ENCODE assay signal across 28 cellular contexts in the genomic region with DNA sequence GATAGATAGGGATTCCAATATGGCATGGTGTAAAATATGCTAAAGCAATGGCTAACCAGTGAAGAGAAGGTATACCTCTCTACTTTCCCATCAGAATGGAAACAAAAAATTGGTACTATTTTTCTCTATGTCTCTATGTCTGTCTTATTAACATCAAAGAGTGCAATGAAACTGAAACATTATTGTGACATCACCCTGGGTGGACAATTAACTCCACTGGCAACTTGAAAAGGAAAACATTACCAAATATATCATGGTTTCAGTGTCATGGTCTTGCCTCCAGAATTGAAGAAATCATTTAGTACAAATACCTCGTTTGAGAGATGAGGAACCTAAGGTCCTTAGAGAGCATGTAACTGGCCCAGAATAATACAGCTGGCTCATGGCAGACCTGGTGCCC.
A peak's percentile ranks its signal among the peaks of the same experiment; 100 is the strongest.
DNase-seq lines count a peak whose midpoint lies in the region; ATAC-seq and TF ChIP-seq lines count a peak whose summit lies in the region.
"Had no signal": no experiment of that assay in that cellular context is flagged by ENCODE, and none has a peak within 500 bp of the region (broad histone marks: within the 10 kb centered on the region; RNA-seq: fewer than 3 reads in every experiment).

No MANE protein-coding gene starts in this region.

- H3K14ac ChIP-seq in H9 (ENCODE audit: insufficient read depth, low read length) = no peak overlapping the region

- no peak overlapping the region for H4K5ac ChIP-seq in H9 (ENCODE audit: insufficient read length, low read depth, low read length)

- H3K23ac ChIP-seq in H9 (ENCODE audit: insufficient read length, low read depth, low read length) = no peak overlapping the region

- H3K4me3 Mint-ChIP-seq in mesothelial cell of epicardium = no peak overlapping the region
- no peak overlapping the region for H3K4me3 Mint-ChIP-seq in progenitor cell of endocrine pancreas (ENCODE audit: low read depth)
- no peak overlapping the region for H3K4me3 Mint-ChIP-seq in H9
- H3K4me3 Mint-ChIP-seq: activated CD4-positive, alpha-beta memory T cell treated with anti-CD3 and anti-CD28 coated beads, Interleukin-2, amount 10 ng/mL, durations not matched to agents 7 days and 5 days; activated naive CD8-positive, alpha-beta T cell; GM23338; IgD-negative memory B cell; natural killer cell; stimulated activated naive CD8-positive, alpha-beta T cell treated with anti-CD3 and anti-CD28 coated beads, Interleukin-15, Interleukin-2, amounts not matched to agents 100 ng/mL and 50 ng/mL, for 24 hours had no signal

- no peaks in the 10 kb centered on the region for H3K36me3 ChIP-seq in MM.1S (replicated peaks; ENCODE audit: insufficient read depth, low read length)
- H3K36me3 ChIP-seq: BLaER1 treated with 17β-estradiol and CSF1 and Interleukin-3, amounts not matched to agents 10 nM and 100 nM; uterus had no signal

- H4K8ac ChIP-seq in H9 (replicated peaks; ENCODE audit: insufficient read length, low read depth, low read length) = no peak overlapping the region

- ATAC-seq in GM18909 (IDR thresholded peaks at IDR 0.05; ENCODE audit: poor library complexity, unreplicated experiment) (peak; percentile 48), HG02970 (IDR thresholded peaks at IDR 0.05; ENCODE audit: low FRiP score, unreplicated experiment) (peak; percentile 53)
- ATAC-seq: activated CD4-positive, CD25-positive, alpha-beta regulatory T cell treated with anti-CD3 and anti-CD28 coated beads, Interleukin-2, amount 50 U/mL, for 24 hours; GM23338; natural killer cell had no signal

- peaks cover 2% of the 10 kb centered on the region for H3K27me3 Mint-ChIP-seq in mesothelial cell of epicardium (ENCODE audit: low read depth)
- H3K27me3 Mint-ChIP-seq in progenitor cell of endocrine pancreas = no peaks in the 10 kb centered on the region
- no peaks in the 10 kb centered on the region; the same call in 1 of the 2 replicates for H3K27me3 Mint-ChIP-seq in H9 (ENCODE audit: low read depth)
- H3K27me3 Mint-ChIP-seq: activated CD4-positive, alpha-beta memory T cell treated with anti-CD3 and anti-CD28 coated beads, Interleukin-2, amount 10 ng/mL, durations not matched to agents 7 days and 5 days; activated naive CD8-positive, alpha-beta T cell; IgD-negative memory B cell; stimulated activated naive CD8-positive, alpha-beta T cell treated with anti-CD3 and anti-CD28 coated beads, Interleukin-15, Interleukin-2, amounts not matched to agents 100 ng/mL and 50 ng/mL, for 24 hours had no signal

- no peaks in the 10 kb centered on the region for H3K23me2 ChIP-seq in H9 (ENCODE audit: insufficient read length, low read depth, low read length, poor library complexity, severe bottlenecking)

- no peak overlapping the region for H3K4ac ChIP-seq in H9 (ENCODE audit: low read depth, low read length)

- DNase-seq in MM.1S (peak; percentile 78), mesothelial cell of epicardium (ENCODE audit: low spot score in 2 of 2, unreplicated experiment in 2 of 2) (no peak), progenitor cell of endocrine pancreas (ENCODE audit: low spot score, unreplicated experiment) (no peak), H9 (no peak), GM10266 (ENCODE audit: extremely low spot score) (no peak), DMS 273 (lab: John Stamatoyannopoulos, UW; ENCODE audit: unreplicated experiment) (no peak)
- DNase-seq: activated CD4-positive, alpha-beta memory T cell treated with anti-CD3 and anti-CD28 coated beads, Interleukin-2, amount 10 ng/mL, durations not matched to agents 7 days and 5 days; aorta; Caco-2; DMS79 treated with DMSO at 0.1 percent for 48 hours; effector CD8-positive, alpha-beta T cell; islet precursor cell; natural killer cell; NCI-H1105; NCI-H187 treated with DMSO at 0.1 percent for 48 hours; NCI-H526 treated with DMSO at 0.1 percent for 48 hours; uterus had no signal

- peaks cover 4% of the 10 kb centered on the region for H3K9me3 Mint-ChIP-seq in mesothelial cell of epicardium
- H3K9me3 Mint-ChIP-seq in progenitor cell of endocrine pancreas (ENCODE audit: low read depth) = no peaks in the 10 kb centered on the region
- no peaks in the 10 kb centered on the region for H3K9me3 Mint-ChIP-seq in H9
- H3K9me3 Mint-ChIP-seq: activated CD4-positive, alpha-beta memory T cell treated with anti-CD3 and anti-CD28 coated beads, Interleukin-2, amount 10 ng/mL, durations not matched to agents 7 days and 5 days; activated T-helper 2 cell treated with anti-CD3 and anti-CD28 coated beads, Interferon-gamma antibody, Interleukin-2, Interleukin-4, amounts not matched to agents 10 μg/mL and 5 μg/mL and 100 μg/mL, durations not matched to agents 14 hours and 24 hours and 36 hours; GM23338 had no signal

- no peaks in the 10 kb centered on the region for H3K27me3 ChIP-seq in MM.1S (replicated peaks; ENCODE audit: insufficient read depth, low read length)
- no peaks in the 10 kb centered on the region for H3K27me3 ChIP-seq in H9 (ENCODE audit: insufficient read depth, low read length)
- H3K27me3 ChIP-seq: BLaER1 treated with 17β-estradiol and CSF1 and Interleukin-3, amounts not matched to agents 10 nM and 100 nM; uterus had no signal

- no peak overlapping the region for H2BK120ac ChIP-seq in H9 (ENCODE audit: low read depth, low read length, poor library complexity, severe bottlenecking)

- H3K4me1 Mint-ChIP-seq in mesothelial cell of epicardium (peaks cover 15% of the 10 kb centered on the region), progenitor cell of endocrine pancreas (ENCODE audit: low read depth) (peaks cover 3% of the 10 kb centered on the region), H9 (no peaks in the 10 kb centered on the region)
- H3K4me1 Mint-ChIP-seq: activated CD4-positive, alpha-beta memory T cell treated with anti-CD3 and anti-CD28 coated beads, Interleukin-2, amount 10 ng/mL, durations not matched to agents 7 days and 5 days; GM23338; IgD-negative memory B cell; natural killer cell had no signal

- H3K9me3 ChIP-seq in MM.1S (replicated peaks; ENCODE audit: insufficient read depth, low read length) (no peaks in the 10 kb centered on the region), H9 (ENCODE audit: control insufficient read depth, low read depth, low read length) (no peaks in the 10 kb centered on the region)
- H3K9me3 ChIP-seq: Caco-2, uterus had no signal

- H3K9me2 ChIP-seq in MM.1S (replicated peaks; ENCODE audit: insufficient read depth, low read length) = no peaks in the 10 kb centered on the region

- H4K91ac ChIP-seq in H9 (ENCODE audit: insufficient read length, low read depth, low read length) = no peak overlapping the region

- no peak overlapping the region for H2BK15ac ChIP-seq in H9 (ENCODE audit: low read depth, low read length)

- no peak overlapping the region for H2BK5ac ChIP-seq in H9 (ENCODE audit: insufficient read length, low read length)

- no peak overlapping the region for H3K4me3 ChIP-seq in MM.1S (ENCODE audit: low read length)
- H3K4me3 ChIP-seq: BLaER1 treated with 17β-estradiol and CSF1 and Interleukin-3, amounts not matched to agents 10 nM and 100 nM; GM23338; uterus had no signal

- no CpG with 5 or more reads among the region's 1 CpG for WGBS in H9 (ENCODE audit: extremely low coverage, insufficient read length, low lambda C conversion rate)

- H3F3A ChIP-seq in MM.1S (ENCODE audit: insufficient read depth, low read length) = peaks cover 13% of the 10 kb centered on the region; the same call in 1 of the 2 replicates

- no peak overlapping the region for H2BK20ac ChIP-seq in H9 (ENCODE audit: low read depth, low read length, poor library complexity, severe bottlenecking)

- H4K20me1 ChIP-seq in MM.1S (ENCODE audit: insufficient read depth, low read length) = no peaks in the 10 kb centered on the region
- no peaks in the 10 kb centered on the region for H4K20me1 ChIP-seq in H9 (ENCODE audit: control insufficient read depth, insufficient read depth, insufficient read length)
- H4K20me1 ChIP-seq: BLaER1 treated with 17β-estradiol and CSF1 and Interleukin-3, amounts not matched to agents 10 nM and 100 nM had no signal

- H2AFZ ChIP-seq in MM.1S (ENCODE audit: low read length) (no peak overlapping the region), H9 (ENCODE audit: low read length) (no peak overlapping the region)
- H2AFZ ChIP-seq: GM23338 had no signal

- H3K4me1 ChIP-seq in MM.1S (ENCODE audit: low read length) (peaks cover 27% of the 10 kb centered on the region), H9 (ENCODE audit: insufficient read depth, low read length) (no peaks in the 10 kb centered on the region)
- H3K4me1 ChIP-seq: Caco-2, uterus had no signal

- H3K79me2 ChIP-seq in MM.1S (ENCODE audit: low read length) (no peaks in the 10 kb centered on the region), H9 (ENCODE audit: insufficient read depth, low read length) (no peaks in the 10 kb centered on the region)

- no peak overlapping the region for H2BK12ac ChIP-seq in H9 (ENCODE audit: insufficient read length, low read depth, low read length)

- TF ChIP-seq CTCF in MM.1S (IDR thresholded peaks at IDR 0.05; ENCODE audit: low read length) = no peak
- TF ChIP-seq CTCF in mesothelial cell of epicardium (IDR thresholded peaks at IDR 0.05; ENCODE audit: unreplicated experiment) = no peak
- TF ChIP-seq CTCF in progenitor cell of endocrine pancreas (IDR thresholded peaks at IDR 0.05; ENCODE audit: unreplicated experiment) = no peak
- no peak for TF ChIP-seq CTCF in H9 (conservative IDR thresholded peaks at IDR 0.05)
- TF ChIP-seq CTCF in GM10266 (IDR thresholded peaks at IDR 0.05; ENCODE audit: control insufficient read depth, insufficient read depth, low read depth, missing control alignments) = no peak

- no peaks in the 10 kb centered on the region for H3K79me1 ChIP-seq in H9 (ENCODE audit: insufficient read depth, low read depth, low read length, poor library complexity, severe bottlenecking)

- H3K56ac ChIP-seq in H9 (ENCODE audit: insufficient read length, low read depth, low read length) = no peak overlapping the region

- H3K18ac ChIP-seq in H9 (ENCODE audit: insufficient read length, low read depth, low read length) = no peak overlapping the region

- no peak overlapping the region for H3K9ac ChIP-seq in MM.1S (ENCODE audit: low read length)
- no peak overlapping the region for H3K9ac ChIP-seq in H9 (ENCODE audit: extremely low read depth, insufficient read length, low read length)
- H3K9ac ChIP-seq: BLaER1 treated with 17β-estradiol and CSF1 and Interleukin-3, amounts not matched to agents 10 nM and 100 nM had no signal

- no peaks in the 10 kb centered on the region for H3K36me3 Mint-ChIP-seq in mesothelial cell of epicardium
- no peaks in the 10 kb centered on the region for H3K36me3 Mint-ChIP-seq in progenitor cell of endocrine pancreas (ENCODE audit: insufficient read depth)
- no peaks in the 10 kb centered on the region for H3K36me3 Mint-ChIP-seq in H9 (ENCODE audit: insufficient read depth in 1 of 3, low read depth in 3 of 3)
- H3K36me3 Mint-ChIP-seq: activated naive CD8-positive, alpha-beta T cell; IgD-negative memory B cell; natural killer cell had no signal

- H2AK5ac ChIP-seq in H9 (ENCODE audit: insufficient read length, low read length) = no peak overlapping the region

- H3T11ph ChIP-seq in H9 (ENCODE audit: low read length) = no peak overlapping the region

- H3K27ac ChIP-seq in MM.1S (ENCODE audit: low read length) (peak overlapping the region; percentile 24; the same call in 1 of the 2 replicates), H9 (ENCODE audit: insufficient read length, low read depth, low read length) (no peak overlapping the region)
- H3K27ac ChIP-seq: epithelial cell of prostate, RWPE1, uterus had no signal

- peak overlapping the region; percentile 7 for H3K27ac Mint-ChIP-seq in mesothelial cell of epicardium
- no peak overlapping the region for H3K27ac Mint-ChIP-seq in progenitor cell of endocrine pancreas
- no peak overlapping the region for H3K27ac Mint-ChIP-seq in H9
- H3K27ac Mint-ChIP-seq: activated CD4-positive, alpha-beta memory T cell treated with anti-CD3 and anti-CD28 coated beads, Interleukin-2, amount 10 ng/mL, durations not matched to agents 7 days and 5 days; activated naive CD8-positive, alpha-beta T cell; activated T-helper 2 cell treated with anti-CD3 and anti-CD28 coated beads, Interferon-gamma antibody, Interleukin-2, Interleukin-4, amounts not matched to agents 10 μg/mL and 5 μg/mL and 100 μg/mL, durations not matched to agents 14 hours and 24 hours and 36 hours; GM23338; IgD-negative memory B cell; natural killer cell; stimulated activated naive CD8-positive, alpha-beta T cell treated with anti-CD3 and anti-CD28 coated beads, Interleukin-15, Interleukin-2, amounts not matched to agents 100 ng/mL and 50 ng/mL, for 24 hours had no signal

- H3K4me2 ChIP-seq in MM.1S (ENCODE audit: low read depth, low read length) = peak overlapping the region; percentile 7; the same call in 1 of the 2 replicates
- H3K4me2 ChIP-seq in H9 (ENCODE audit: insufficient read depth, insufficient read length, low read length) = no peak overlapping the region
- H3K4me2 ChIP-seq: GM23338 had no signal
